Comparison of ENCODE assay signal across 1 cellular context in genomic region chr3:57948080-57948671, GRCh38.
TF ChIP-seq lines count a peak whose summit lies in the region.

No MANE protein-coding gene starts in this region.

TF ChIP-seq in H1, 55 proteins besides CTCF, POLR2A, EP300 and RAD21:
- no peak for TF ChIP-seq ATF2 (IDR thresholded peaks at IDR 0.05; ENCODE audit: low read length)
- no peak for TF ChIP-seq CBX8 (IDR thresholded peaks at IDR 0.05; ENCODE audit: borderline replicate concordance, low read depth, low read length)
- no peak for TF ChIP-seq TAF1 (IDR thresholded peaks at IDR 0.05; ENCODE audit: low read depth, low read length)
- no peak for TF ChIP-seq MAX (IDR thresholded peaks at IDR 0.05)
- no peak for TF ChIP-seq JUN (IDR thresholded peaks at IDR 0.05; ENCODE audit: low read depth, low read length)
- no peak for TF ChIP-seq NANOG (IDR thresholded peaks at IDR 0.05; ENCODE audit: insufficient read depth, low read depth, low read length, poor library complexity, severe bottlenecking)
- no peak for TF ChIP-seq CHD1 (IDR thresholded peaks at IDR 0.05; ENCODE audit: low read depth, low read length)
- TF ChIP-seq E2F6 (IDR thresholded peaks at IDR 0.05), result no peak
- TF ChIP-seq CHD2 (IDR thresholded peaks at IDR 0.05; ENCODE audit: low read length), result no peak
- TF ChIP-seq YY1 (IDR thresholded peaks at IDR 0.05; ENCODE audit: low read depth, low read length), result no peak
- no peak for TF ChIP-seq BRCA1 (IDR thresholded peaks at IDR 0.05; ENCODE audit: low read depth, low read length)
- TF ChIP-seq RFX5 (IDR thresholded peaks at IDR 0.05; ENCODE audit: borderline replicate concordance, low read depth, low read length), result no peak
- TF ChIP-seq SIN3A (conservative IDR thresholded peaks at IDR 0.05 in 1 of 2, IDR thresholded peaks at IDR 0.05 in 1 of 2; ENCODE audit: low read depth in 1 of 2, low read length in 2 of 2), result no peak
